ENCODE assay signal across 8 cellular contexts in the genomic region with DNA sequence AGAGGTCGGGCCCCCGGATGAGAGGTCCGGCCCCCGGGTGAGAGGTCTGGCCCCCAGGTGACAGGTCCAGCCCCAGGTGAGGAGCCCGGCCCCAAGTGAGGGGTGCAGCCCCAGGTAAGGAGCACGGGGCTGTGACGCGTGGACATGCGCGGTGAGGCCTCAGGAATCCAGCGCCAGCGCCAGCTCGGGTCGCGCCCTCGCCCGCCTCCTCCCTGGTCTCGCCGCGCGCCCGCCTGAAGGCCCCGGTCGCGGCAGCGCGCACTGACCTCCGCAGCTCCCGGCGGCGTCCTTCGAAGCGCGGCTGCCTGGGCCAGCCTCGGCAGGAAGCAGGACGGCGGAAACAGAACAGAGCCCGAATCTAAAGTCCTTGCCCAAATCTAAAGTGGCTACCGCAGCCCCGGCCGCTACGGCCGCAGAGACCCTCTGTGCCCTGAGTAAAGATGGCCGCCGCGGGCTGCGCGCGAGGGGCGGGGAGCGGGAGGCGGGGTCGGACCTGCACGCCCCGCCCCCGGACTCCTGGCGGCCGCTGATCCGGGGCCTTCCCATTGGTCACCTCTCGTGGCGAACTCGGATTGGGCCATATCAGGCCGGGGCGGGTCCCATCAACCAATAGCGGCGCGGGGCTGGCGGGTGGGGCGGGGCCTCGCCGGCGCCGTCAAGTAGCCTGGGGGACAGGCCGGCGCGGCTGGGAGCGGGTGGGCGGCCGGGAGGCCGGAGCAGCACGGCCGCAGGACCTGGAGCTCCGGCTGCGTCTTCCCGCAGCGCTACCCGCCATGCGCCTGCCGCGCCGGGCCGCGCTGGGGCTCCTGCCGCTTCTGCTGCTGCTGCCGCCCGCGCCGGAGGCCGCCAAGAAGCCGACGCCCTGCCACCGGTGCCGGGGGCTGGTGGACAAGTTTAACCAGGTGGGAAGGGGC. TPM values are rescaled to one million over a fixed set of nuclear protein-coding genes. Genes with fewer than 3 reads are reported as not detected.
DNase-seq lines count a peak whose midpoint lies in the region; ATAC-seq and TF ChIP-seq lines count a peak whose summit lies in the region.

A gene (minus strand): TSS at position 442 of the 914 bp plus-strand sequence. CDS start 4,673 bp downstream, outside the sequence.
A gene with protein sequence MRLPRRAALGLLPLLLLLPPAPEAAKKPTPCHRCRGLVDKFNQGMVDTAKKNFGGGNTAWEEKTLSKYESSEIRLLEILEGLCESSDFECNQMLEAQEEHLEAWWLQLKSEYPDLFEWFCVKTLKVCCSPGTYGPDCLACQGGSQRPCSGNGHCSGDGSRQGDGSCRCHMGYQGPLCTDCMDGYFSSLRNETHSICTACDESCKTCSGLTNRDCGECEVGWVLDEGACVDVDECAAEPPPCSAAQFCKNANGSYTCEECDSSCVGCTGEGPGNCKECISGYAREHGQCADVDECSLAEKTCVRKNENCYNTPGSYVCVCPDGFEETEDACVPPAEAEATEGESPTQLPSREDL (plus strand): TSS at position 638 of the 914 bp plus-strand sequence. CDS start 136 bp downstream, at position 774.

- peaks cover 15% of the 10 kb centered on the region for H3K4me1 Mint-ChIP-seq in T-helper 2 cell treated with Interferon-gamma antibody and Interleukin-4, amounts not matched to agents 5 μg/mL and 100 μg/mL, for 36 hours (ENCODE audit: low read depth)

- H3K4me1 ChIP-seq in ascending aorta, result peaks cover 0 to 12% of the 10 kb centered on the region in 2 donors
- peaks cover 7% of the 10 kb centered on the region for H3K4me1 ChIP-seq in right cardiac atrium (ENCODE audit: control insufficient read depth, insufficient read depth, low read length)
- peaks cover 0 to 15% of the 10 kb centered on the region in 2 donors for H3K4me1 ChIP-seq in uterus

- peak; percentile 83 for ATAC-seq in GM18505 (IDR thresholded peaks at IDR 0.05; ENCODE audit: unreplicated experiment)
- ATAC-seq in HG02943 (IDR thresholded peaks at IDR 0.05; ENCODE audit: low read depth, unreplicated experiment), result peak; percentile 83
- peak; percentile 98 for ATAC-seq in right cardiac atrium

- H3K4me3 ChIP-seq in ascending aorta (peak within 1 kb of the TSS; percentile 76 to 90), right cardiac atrium (ENCODE audit: low read length) (peak within 1 kb of the TSS; percentile 85), uterus (peak within 1 kb of the TSS; percentile 76 to 81)

- peak within 1 kb of the TSS; percentile 88 for H3K4me3 Mint-ChIP-seq in T-helper 2 cell treated with Interferon-gamma antibody and Interleukin-4, amounts not matched to agents 5 μg/mL and 100 μg/mL, for 36 hours

- DNase-seq in NCI-H2029 (lab: John Stamatoyannopoulos, UW) (peak; percentile 69), ascending aorta (ENCODE audit: low spot score in 2 of 2) (peak; percentile 94 to 99), right cardiac atrium (peak; percentile 99), putamen (ENCODE audit: low spot score) (peak; percentile 98), uterus (peak; percentile 97)
- peak; percentile 96 for DNase-seq in T-helper 2 cell treated with Interferon-gamma antibody and Interleukin-4, amounts not matched to agents 5 μg/mL and 100 μg/mL, for 36 hours (ENCODE audit: low spot score)

- H3K27ac ChIP-seq in ascending aorta, result peak within 1 kb of the TSS; percentile 95
- H3K27ac ChIP-seq in right cardiac atrium (ENCODE audit: low read length), result peak within 1 kb of the TSS; percentile 91
- peak within 1 kb of the TSS; percentile 88 to 95 for H3K27ac ChIP-seq in uterus

- TF ChIP-seq CTCF in ascending aorta (IDR thresholded peaks at IDR 0.05) (no peak), uterus (IDR thresholded peaks at IDR 0.05) (peak in 2 of 4 experiments; percentile 11 to 25)

- TF ChIP-seq POLR2A in GM18505 (IDR thresholded peaks at IDR 0.05; ENCODE audit: borderline replicate concordance, extremely low read depth, insufficient read depth, insufficient read length) (peak; percentile 79), uterus (IDR thresholded peaks at IDR 0.05) (peak; percentile 38 to 79)

- no peaks in the 10 kb centered on the region for H3K27me3 ChIP-seq in ascending aorta
- no peaks in the 10 kb centered on the region for H3K27me3 ChIP-seq in right cardiac atrium (ENCODE audit: control insufficient read depth, insufficient read depth)
- H3K27me3 ChIP-seq in uterus, result no peaks in the 10 kb centered on the region

- peaks cover 18% of the 10 kb centered on the region for H3K36me3 Mint-ChIP-seq in T-helper 2 cell treated with Interferon-gamma antibody and Interleukin-4, amounts not matched to agents 5 μg/mL and 100 μg/mL, for 36 hours (ENCODE audit: low read depth)

- no peaks in the 10 kb centered on the region for H3K27me3 Mint-ChIP-seq in T-helper 2 cell treated with Interferon-gamma antibody and Interleukin-4, amounts not matched to agents 5 μg/mL and 100 μg/mL, for 36 hours (ENCODE audit: low read depth)

- H3K36me3 ChIP-seq in ascending aorta, result peaks cover 4 to 27% of the 10 kb centered on the region in 2 donors
- H3K36me3 ChIP-seq in uterus, result no peaks in the 10 kb centered on the region

- intact Hi-C loops in ascending aorta (cut with DNase I), result loop anchor here (1.0 to 5.0 kb wide), 5 partner anchors 13 to 283 kb away; a partner anchor contains a TSS
- intact Hi-C loops in right cardiac atrium (cut with DNase I), result loop anchor here in 1 of 4 donors (10.0 kb wide), 1 partner anchor 153 kb away; no protein-coding TSS in a partner anchor
- intact Hi-C loops in uterus (cut with DNase I; ENCODE audit: low total_unique reads), result no loop called here

- no peaks in the 10 kb centered on the region for H3K9me3 ChIP-seq in ascending aorta
- H3K9me3 ChIP-seq in right cardiac atrium (ENCODE audit: control insufficient read depth, low read length), result no peaks in the 10 kb centered on the region
- no peaks in the 10 kb centered on the region for H3K9me3 ChIP-seq in uterus

- under 1% methylated on average over 103 of the region's 103 CpGs for WGBS in right cardiac atrium

- peak within 1 kb of the TSS; percentile 90 for H3K27ac Mint-ChIP-seq in T-helper 2 cell treated with Interferon-gamma antibody and Interleukin-4, amounts not matched to agents 5 μg/mL and 100 μg/mL, for 36 hours

- H3K9me3 Mint-ChIP-seq in T-helper 2 cell treated with Interferon-gamma antibody and Interleukin-4, amounts not matched to agents 5 μg/mL and 100 μg/mL, for 36 hours, result no peaks in the 10 kb centered on the region

RNA-seq across cellular contexts. Expression of the first gene that starts in this region (rescaled TPM):
- 6.9 TPM for total RNA-seq in ascending aorta
- 10 to 100 TPM; 13.2 to 19.7 (median 17.4) TPM for total RNA-seq in right cardiac atrium
- polyA plus RNA-seq in right cardiac atrium, result 13.0 TPM
- total RNA-seq in uterus, result 10 to 100 TPM; 11.8 to 22.5 (median 18.3) TPM

RNA-seq across cellular contexts. Expression of the second gene that starts in this region (rescaled TPM):
- total RNA-seq in ascending aorta, result 61.8 TPM
- total RNA-seq in right cardiac atrium, result 10 to 100 TPM; 22.1 to 40.0 (median 26.8) TPM
- polyA plus RNA-seq in right cardiac atrium, result 21.8 TPM
- 10 to 100 TPM in 2 of 4 donors, 1 to 10 TPM in 2; 3.6 to 37.0 (median 14.6) TPM for total RNA-seq in uterus

Comparison
In these comparisons a context has a peak if more than half of its experiments do, and no peak if none do; other contexts are left out.
1. Peak in every context shown above with its lines: DNase-seq, ATAC-seq, H3K4me3 ChIP-seq and H3K27ac ChIP-seq.